1 cellular context compared by ENCODE assay signal in genomic region chr5:134738963-134739661, GRCh38.
A peak's percentile ranks its signal among the peaks of the same experiment; 100 is the strongest.
TF ChIP-seq lines count a peak whose summit lies in the region.

No MANE protein-coding gene starts in this region.

TF ChIP-seq in HEK293, 187 proteins besides CTCF, POLR2A, EP300 and RAD21 (continued from another document):
- TF ChIP-seq ZNF610 (tag by site-specific recombination; IDR thresholded peaks at IDR 0.05; ENCODE audit: borderline replicate concordance) (no peak), ZSCAN18 (tag by site-specific recombination; IDR thresholded peaks at IDR 0.05) (no peak), ZNF654 (tag by site-specific recombination; IDR thresholded peaks at IDR 0.05; ENCODE audit: low read depth) (peak; percentile 15; the same call in 1 of the 2 replicates), ZFHX2 (tag by site-specific recombination; conservative IDR thresholded peaks at IDR 0.05) (peak; percentile 78), ZNF785 (tag by site-specific recombination; IDR thresholded peaks at IDR 0.05) (no peak), ZNF501 (tag by site-specific recombination; IDR thresholded peaks at IDR 0.05) (peak; percentile 36; the same call in 1 of the 2 replicates), ZNF155 (tag by site-specific recombination; IDR thresholded peaks at IDR 0.05) (no peak), ZNF214 (tag by site-specific recombination; IDR thresholded peaks at IDR 0.05; ENCODE audit: borderline replicate concordance) (no peak), ZNF664 (tag by site-specific recombination; IDR thresholded peaks at IDR 0.05) (no peak), ZNF354C (tag by site-specific recombination; IDR thresholded peaks at IDR 0.05; ENCODE audit: borderline replicate concordance, low read depth) (no peak), PBX3 (CRISPR knock-in tag; IDR thresholded peaks at IDR 0.05) (no peak), ZNF24 (tag by site-specific recombination; IDR thresholded peaks at IDR 0.05) (no peak), ZNF776 (tag by site-specific recombination; IDR thresholded peaks at IDR 0.05; ENCODE audit: borderline replicate concordance) (no peak), ZNF26 (tag by site-specific recombination; IDR thresholded peaks at IDR 0.05) (no peak), ZNF473 (tag by site-specific recombination; IDR thresholded peaks at IDR 0.05) (no peak), PRDM1 (tag by site-specific recombination; IDR thresholded peaks at IDR 0.05) (peak; percentile 95), EGR2 (tag by site-specific recombination; IDR thresholded peaks at IDR 0.05; ENCODE audit: low read depth) (peak; percentile 83), ZNF140 (tag by site-specific recombination; IDR thresholded peaks at IDR 0.05) (no peak)
- TF ChIP-seq, protein P1, sequence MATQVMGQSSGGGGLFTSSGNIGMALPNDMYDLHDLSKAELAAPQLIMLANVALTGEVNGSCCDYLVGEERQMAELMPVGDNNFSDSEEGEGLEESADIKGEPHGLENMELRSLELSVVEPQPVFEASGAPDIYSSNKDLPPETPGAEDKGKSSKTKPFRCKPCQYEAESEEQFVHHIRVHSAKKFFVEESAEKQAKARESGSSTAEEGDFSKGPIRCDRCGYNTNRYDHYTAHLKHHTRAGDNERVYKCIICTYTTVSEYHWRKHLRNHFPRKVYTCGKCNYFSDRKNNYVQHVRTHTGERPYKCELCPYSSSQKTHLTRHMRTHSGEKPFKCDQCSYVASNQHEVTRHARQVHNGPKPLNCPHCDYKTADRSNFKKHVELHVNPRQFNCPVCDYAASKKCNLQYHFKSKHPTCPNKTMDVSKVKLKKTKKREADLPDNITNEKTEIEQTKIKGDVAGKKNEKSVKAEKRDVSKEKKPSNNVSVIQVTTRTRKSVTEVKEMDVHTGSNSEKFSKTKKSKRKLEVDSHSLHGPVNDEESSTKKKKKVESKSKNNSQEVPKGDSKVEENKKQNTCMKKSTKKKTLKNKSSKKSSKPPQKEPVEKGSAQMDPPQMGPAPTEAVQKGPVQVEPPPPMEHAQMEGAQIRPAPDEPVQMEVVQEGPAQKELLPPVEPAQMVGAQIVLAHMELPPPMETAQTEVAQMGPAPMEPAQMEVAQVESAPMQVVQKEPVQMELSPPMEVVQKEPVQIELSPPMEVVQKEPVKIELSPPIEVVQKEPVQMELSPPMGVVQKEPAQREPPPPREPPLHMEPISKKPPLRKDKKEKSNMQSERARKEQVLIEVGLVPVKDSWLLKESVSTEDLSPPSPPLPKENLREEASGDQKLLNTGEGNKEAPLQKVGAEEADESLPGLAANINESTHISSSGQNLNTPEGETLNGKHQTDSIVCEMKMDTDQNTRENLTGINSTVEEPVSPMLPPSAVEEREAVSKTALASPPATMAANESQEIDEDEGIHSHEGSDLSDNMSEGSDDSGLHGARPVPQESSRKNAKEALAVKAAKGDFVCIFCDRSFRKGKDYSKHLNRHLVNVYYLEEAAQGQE (tag by site-specific recombination; IDR thresholded peaks at IDR 0.05) = peak; percentile 23
- TF ChIP-seq, protein P2, sequence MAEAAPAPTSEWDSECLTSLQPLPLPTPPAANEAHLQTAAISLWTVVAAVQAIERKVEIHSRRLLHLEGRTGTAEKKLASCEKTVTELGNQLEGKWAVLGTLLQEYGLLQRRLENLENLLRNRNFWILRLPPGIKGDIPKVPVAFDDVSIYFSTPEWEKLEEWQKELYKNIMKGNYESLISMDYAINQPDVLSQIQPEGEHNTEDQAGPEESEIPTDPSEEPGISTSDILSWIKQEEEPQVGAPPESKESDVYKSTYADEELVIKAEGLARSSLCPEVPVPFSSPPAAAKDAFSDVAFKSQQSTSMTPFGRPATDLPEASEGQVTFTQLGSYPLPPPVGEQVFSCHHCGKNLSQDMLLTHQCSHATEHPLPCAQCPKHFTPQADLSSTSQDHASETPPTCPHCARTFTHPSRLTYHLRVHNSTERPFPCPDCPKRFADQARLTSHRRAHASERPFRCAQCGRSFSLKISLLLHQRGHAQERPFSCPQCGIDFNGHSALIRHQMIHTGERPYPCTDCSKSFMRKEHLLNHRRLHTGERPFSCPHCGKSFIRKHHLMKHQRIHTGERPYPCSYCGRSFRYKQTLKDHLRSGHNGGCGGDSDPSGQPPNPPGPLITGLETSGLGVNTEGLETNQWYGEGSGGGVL (tag by site-specific recombination; IDR thresholded peaks at IDR 0.05) = no peak
